8 cellular contexts compared by ENCODE assay signal in genomic region chr19:10286803-10287737, GRCh38. TPM values are rescaled to one million over a fixed set of nuclear protein-coding genes. Genes with fewer than 3 reads are reported as not detected.
DNase-seq lines count a peak whose midpoint lies in the region; ATAC-seq lines count a peak whose summit lies in the region.

Gene ICAM4, plus strand, starts transcription at chr19:10286955. Its CDS starts 58 bp downstream, at chr19:10287013.

- H3K4me1 Mint-ChIP-seq in stimulated activated effector memory CD8-positive, alpha-beta T cell treated with anti-CD3 and anti-CD28 coated beads, Interleukin-12 subunit alpha, Interleukin-12 subunit beta, amount 100 ng/mL, for 72 hours = peaks cover 80% of the 10 kb centered on the region

- H3K4me3 Mint-ChIP-seq in stimulated activated effector memory CD8-positive, alpha-beta T cell treated with anti-CD3 and anti-CD28 coated beads, Interleukin-12 subunit alpha, Interleukin-12 subunit beta, amount 100 ng/mL, for 72 hours = peak within 1 kb of the TSS; percentile 96

- H3K4me1 ChIP-seq in right cardiac atrium (ENCODE audit: control insufficient read depth, insufficient read depth, low read length) = peaks cover 14% of the 10 kb centered on the region

- peak within 1 kb of the TSS; percentile 25 for H3K27ac ChIP-seq in right cardiac atrium (ENCODE audit: low read length)

- intact Hi-C loops in right cardiac atrium (cut with DNase I) = no loop called here

- ATAC-seq in right cardiac atrium = peak; percentile 84 to 88
- peak; percentile 30 for ATAC-seq in stimulated activated effector memory CD8-positive, alpha-beta T cell treated with anti-CD3 and anti-CD28 coated beads, Interleukin-12 subunit alpha, Interleukin-12 subunit beta, amount 100 ng/mL, for 72 hours
- ATAC-seq in GM21737 (IDR thresholded peaks at IDR 0.05; ENCODE audit: unreplicated experiment) = no peak
- no peak for ATAC-seq in GM18868 (IDR thresholded peaks at IDR 0.05; ENCODE audit: unreplicated experiment)

- DNase-seq in activated effector memory CD4-positive, alpha-beta T cell treated with anti-CD3 and anti-CD28 coated beads, Interleukin-2, amount 50 U/mL, for 16 hours = peak; percentile 72
- no peak for DNase-seq in activated effector memory CD4-positive, alpha-beta T cell treated with Interleukin-2 at 50 U/mL for 16 hours
- peak; percentile 58 to 63 for DNase-seq in activated CD4-positive, alpha-beta T cell treated with anti-CD3 and anti-CD28 coated beads, Interleukin-2, amount 50 U/mL, for 48 hours
- DNase-seq in right cardiac atrium (peak; percentile 91 to 98 (median 97)), midbrain (lab: John Stamatoyannopoulos, UW) (no peak)
- peak in 1 of 2 donors; percentile 66 for DNase-seq in stimulated activated effector memory CD8-positive, alpha-beta T cell treated with anti-CD3 and anti-CD28 coated beads, Interleukin-12 subunit alpha, Interleukin-12 subunit beta, amount 100 ng/mL, for 72 hours (ENCODE audit: low spot score in 2 of 2)

- H3K9me3 Mint-ChIP-seq in stimulated activated effector memory CD8-positive, alpha-beta T cell treated with anti-CD3 and anti-CD28 coated beads, Interleukin-12 subunit alpha, Interleukin-12 subunit beta, amount 100 ng/mL, for 72 hours = no peaks in the 10 kb centered on the region

- peaks cover 81% of the 10 kb centered on the region for H3K36me3 Mint-ChIP-seq in stimulated activated effector memory CD8-positive, alpha-beta T cell treated with anti-CD3 and anti-CD28 coated beads, Interleukin-12 subunit alpha, Interleukin-12 subunit beta, amount 100 ng/mL, for 72 hours

- H3K4me3 ChIP-seq in right cardiac atrium (ENCODE audit: low read length) = peak within 1 kb of the TSS; percentile 30

- H3K27me3 ChIP-seq in right cardiac atrium (ENCODE audit: control insufficient read depth, insufficient read depth) = no peaks in the 10 kb centered on the region

- no peaks in the 10 kb centered on the region for H3K9me3 ChIP-seq in right cardiac atrium (ENCODE audit: control insufficient read depth, low read length)

- 3% methylated on average over 59 of the region's 59 CpGs for WGBS in right cardiac atrium

- peak within 1 kb of the TSS; percentile 63 for H3K27ac Mint-ChIP-seq in stimulated activated effector memory CD8-positive, alpha-beta T cell treated with anti-CD3 and anti-CD28 coated beads, Interleukin-12 subunit alpha, Interleukin-12 subunit beta, amount 100 ng/mL, for 72 hours

RNA-seq across cellular contexts. Expression of gene ICAM4, which starts in this region (rescaled TPM):
- under 1 TPM; 0.36 to 0.74 (median 0.52) TPM for total RNA-seq in right cardiac atrium
- polyA plus RNA-seq in right cardiac atrium = 0.84 TPM

Comparison
In these comparisons a context has a peak if more than half of its experiments do, and no peak if none do; other contexts are left out.
1. DNase-seq: peak in activated effector memory CD4-positive, alpha-beta T cell treated with anti-CD3 and anti-CD28 coated beads, Interleukin-2, amount 50 U/mL, for 16 hours (single experiment) and activated CD4-positive, alpha-beta T cell treated with anti-CD3 and anti-CD28 coated beads, Interleukin-2, amount 50 U/mL, for 48 hours (2 of 2); none in activated effector memory CD4-positive, alpha-beta T cell treated with Interleukin-2 at 50 U/mL for 16 hours (single experiment) and midbrain (single experiment).
2. Peak in DNase-seq, ATAC-seq, H3K4me3 ChIP-seq and H3K27ac ChIP-seq in right cardiac atrium; RNA of the gene not detected or under 1 TPM.